Comparison of ENCODE assay signal across 25 cellular contexts in genomic region chr21:14706712-14707111, GRCh38.
"Had no signal": no experiment of that assay in that cellular context is flagged by ENCODE, and none has a peak within 500 bp of the region (broad histone marks: within the 10 kb centered on the region; RNA-seq: fewer than 3 reads in every experiment).

No MANE protein-coding gene starts in this region.

- DNase-seq: colonic mucosa; effector CD8-positive, alpha-beta T cell; endodermal cell; erythroblast; mesenchymal stem cell; mucosa of descending colon; naive B cell; sigmoid colon; spleen; stimulated activated CD4-positive, alpha-beta T cell treated with anti-CD3 and anti-CD28 coated beads, Interleukin-4, amount 100 ng/mL, for 4 hours; stimulated activated naive CD8-positive, alpha-beta T cell treated with anti-CD3 and anti-CD28 coated beads, Interleukin-15, Interleukin-2, amounts not matched to agents 100 U/mL and 50 U/mL, for 24 hours; substantia nigra; testis; tibial artery had no signal

- H3K4me3 ChIP-seq: colonic mucosa, mucosa of descending colon, neural progenitor cell, right atrium auricular region, sigmoid colon, spleen, testis, tibial artery had no signal

- H3K4me1 ChIP-seq: colonic mucosa, neural progenitor cell, parathyroid adenoma, right atrium auricular region, sigmoid colon, spleen, testis, tibial artery had no signal

- H3K27ac ChIP-seq: colonic mucosa, neural progenitor cell, parathyroid adenoma, right atrium auricular region, sigmoid colon, spleen, testis, tibial artery had no signal

- H3K4me1 Mint-ChIP-seq: central memory CD8-positive, alpha-beta T cell; mesothelial cell of epicardium; naive B cell; neural progenitor cell; stimulated activated memory B cell treated with anti-CD40 and anti-IgM and Interleukin-4, amounts not matched to agents 10 μg/mL and 1 μg/mL and 100 μg/mL, for 72 hours had no signal

- H3K36me3 ChIP-seq: colonic mucosa, neural progenitor cell, right atrium auricular region, sigmoid colon, spleen, tibial artery had no signal

- H3K4me2 ChIP-seq: neural progenitor cell had no signal

- H3K27me3 Mint-ChIP-seq: central memory CD8-positive, alpha-beta T cell; dendritic cell treated with granulocyte-macrophage colony-stimulating factor and Interleukin-4, amounts not matched to agents 40 ng/mL and 50 ng/mL, for 4 days; naive B cell; natural killer cell treated with Interleukin-12 subunit alpha and Interleukin-12 subunit beta and Interleukin-15 and Interleukin-18, amount 100 ng/mL, for 72 hours; progenitor cell of endocrine pancreas; stimulated activated memory B cell treated with anti-CD40 and anti-IgM and Interleukin-4, amounts not matched to agents 10 μg/mL and 1 μg/mL and 100 μg/mL, for 72 hours; type B pancreatic cell had no signal

- H3K4me3 Mint-ChIP-seq: central memory CD8-positive, alpha-beta T cell; dendritic cell treated with granulocyte-macrophage colony-stimulating factor and Interleukin-4, amounts not matched to agents 40 ng/mL and 50 ng/mL, for 4 days; endodermal cell; mesothelial cell of epicardium; naive B cell; natural killer cell treated with Interleukin-12 subunit alpha and Interleukin-12 subunit beta and Interleukin-15 and Interleukin-18, amount 100 ng/mL, for 72 hours; neural progenitor cell; stimulated activated memory B cell treated with anti-CD40 and anti-IgM and Interleukin-4, amounts not matched to agents 10 μg/mL and 1 μg/mL and 100 μg/mL, for 72 hours; type B pancreatic cell had no signal

- H3K27ac Mint-ChIP-seq: dendritic cell treated with granulocyte-macrophage colony-stimulating factor and Interleukin-4, amounts not matched to agents 40 ng/mL and 50 ng/mL, for 4 days; endodermal cell; mesothelial cell of epicardium; naive B cell; natural killer cell treated with Interleukin-12 subunit alpha and Interleukin-12 subunit beta and Interleukin-15 and Interleukin-18, amount 100 ng/mL, for 72 hours; neural progenitor cell; progenitor cell of endocrine pancreas; stimulated activated memory B cell treated with anti-CD40 and anti-IgM and Interleukin-4, amounts not matched to agents 10 μg/mL and 1 μg/mL and 100 μg/mL, for 72 hours; type B pancreatic cell had no signal

- H2AFZ ChIP-seq: neural progenitor cell, parathyroid adenoma had no signal

- ATAC-seq: left lobe of liver; mucosa of descending colon; natural killer cell treated with Interleukin-12 subunit alpha and Interleukin-12 subunit beta and Interleukin-15 and Interleukin-18, amount 100 ng/mL, for 72 hours; stimulated activated memory B cell treated with anti-CD40 and anti-IgM and Interleukin-4, amounts not matched to agents 10 μg/mL and 1 μg/mL and 100 μg/mL, for 72 hours; stimulated activated naive CD8-positive, alpha-beta T cell treated with anti-CD3 and anti-CD28 coated beads, Interleukin-15, Interleukin-2, amounts not matched to agents 100 U/mL and 50 U/mL, for 24 hours had no signal

- H3K9me3 Mint-ChIP-seq: central memory CD8-positive, alpha-beta T cell; endodermal cell; natural killer cell treated with Interleukin-12 subunit alpha and Interleukin-12 subunit beta and Interleukin-15 and Interleukin-18, amount 100 ng/mL, for 72 hours; neural progenitor cell had no signal

- H3K27me3 ChIP-seq: colonic mucosa, neural progenitor cell, right atrium auricular region, sigmoid colon, spleen, testis, tibial artery had no signal

- H3K9ac ChIP-seq: neural progenitor cell, parathyroid adenoma had no signal

- H3K9me3 ChIP-seq: colonic mucosa, mucosa of descending colon, right atrium auricular region, sigmoid colon, testis, tibial artery had no signal

- H3K79me2 ChIP-seq: parathyroid adenoma had no signal

- H3K36me3 Mint-ChIP-seq: mesothelial cell of epicardium, neural progenitor cell, type B pancreatic cell had no signal
